ENCODE assay signal across 3 cellular contexts in the genomic region with DNA sequence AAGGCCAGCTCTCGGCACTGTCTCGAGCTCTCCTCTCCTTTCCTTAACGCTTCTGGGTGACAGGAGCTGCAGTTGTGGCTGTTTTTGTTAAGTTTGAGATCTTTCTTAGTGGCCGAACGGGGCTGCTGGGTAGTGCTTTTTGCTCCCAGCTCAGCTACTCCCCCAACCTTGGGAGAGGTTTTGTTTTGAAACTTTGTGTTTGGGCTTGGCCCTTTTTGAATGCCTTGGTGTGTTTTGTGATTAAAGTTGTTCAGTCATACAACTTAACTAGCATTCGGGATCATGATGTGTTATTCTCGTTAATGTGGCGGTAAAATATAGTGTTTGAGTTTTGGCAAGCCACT.
A peak's percentile ranks its signal among the peaks of the same experiment; 100 is the strongest.
TF ChIP-seq lines count a peak whose summit lies in the region.

No MANE protein-coding gene starts in this region.

TF ChIP-seq in IMR-90, 13 proteins besides CTCF, POLR2A, EP300 and RAD21:
- TF ChIP-seq NFE2L2 (IDR thresholded peaks at IDR 0.05; ENCODE audit: low read depth, low read length) (no peak), MAFK (IDR thresholded peaks at IDR 0.05; ENCODE audit: low read depth, low read length) (no peak), CHD1 (IDR thresholded peaks at IDR 0.05; ENCODE audit: low read depth, low read length) (no peak), ELK1 (IDR thresholded peaks at IDR 0.05; ENCODE audit: borderline replicate concordance, low read depth, low read length) (no peak), MAZ (IDR thresholded peaks at IDR 0.05; ENCODE audit: borderline replicate concordance, low read depth, low read length) (no peak), FOS (IDR thresholded peaks at IDR 0.05; ENCODE audit: low read depth, low read length) (no peak), BHLHE40 (IDR thresholded peaks at IDR 0.05; ENCODE audit: low read depth, low read length) (no peak), MXI1 (IDR thresholded peaks at IDR 0.05; ENCODE audit: borderline replicate concordance, low read depth, low read length) (no peak), CEBPB (IDR thresholded peaks at IDR 0.05; ENCODE audit: low read depth, low read length) (no peak)

TF ChIP-seq in K562, 482 proteins besides CTCF, POLR2A, EP300 and RAD21 (continues in another document):
- TF ChIP-seq TCF7 (IDR thresholded peaks at IDR 0.05; ENCODE audit: borderline replicate concordance) (0 out of 2 replicates have a peak, but pooled peaks have one; percentile 8), ZBTB40 (IDR thresholded peaks at IDR 0.05) (0 out of 2 replicates have a peak, but pooled peaks have one; percentile 39), ZBTB40 (CRISPR knock-in tag; IDR thresholded peaks at IDR 0.05) (no peak), CBFA2T2 (conservative IDR thresholded peaks at IDR 0.05) (no peak), TAF1 (IDR thresholded peaks at IDR 0.05; ENCODE audit: control insufficient read depth, extremely low read depth, insufficient read depth, low read length, severe bottlenecking) (peak; percentile 60), TBP (optimal IDR thresholded peaks at IDR 0.05; ENCODE audit: low read depth, low read length) (peak; percentile 2), SMARCA4 (IDR thresholded peaks at IDR 0.05) (peak; percentile 46; the same call in 1 of the 2 replicates), MCM7 (IDR thresholded peaks at IDR 0.05) (no peak)
- TF ChIP-seq, protein P1, sequence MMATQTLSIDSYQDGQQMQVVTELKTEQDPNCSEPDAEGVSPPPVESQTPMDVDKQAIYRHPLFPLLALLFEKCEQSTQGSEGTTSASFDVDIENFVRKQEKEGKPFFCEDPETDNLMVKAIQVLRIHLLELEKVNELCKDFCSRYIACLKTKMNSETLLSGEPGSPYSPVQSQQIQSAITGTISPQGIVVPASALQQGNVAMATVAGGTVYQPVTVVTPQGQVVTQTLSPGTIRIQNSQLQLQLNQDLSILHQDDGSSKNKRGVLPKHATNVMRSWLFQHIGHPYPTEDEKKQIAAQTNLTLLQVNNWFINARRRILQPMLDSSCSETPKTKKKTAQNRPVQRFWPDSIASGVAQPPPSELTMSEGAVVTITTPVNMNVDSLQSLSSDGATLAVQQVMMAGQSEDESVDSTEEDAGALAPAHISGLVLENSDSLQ (IDR thresholded peaks at IDR 0.05), result 0 out of 2 replicates have a peak, but pooled peaks have one; percentile 14

TF ChIP-seq in liver, 16 proteins besides CTCF, POLR2A, EP300 and RAD21:
- TF ChIP-seq YY1 (IDR thresholded peaks at IDR 0.05) (peak; percentile 30), HNF4G (IDR thresholded peaks at IDR 0.05) (no peak)
